ENCODE assay signal across 25 cellular contexts in the genomic region with DNA sequence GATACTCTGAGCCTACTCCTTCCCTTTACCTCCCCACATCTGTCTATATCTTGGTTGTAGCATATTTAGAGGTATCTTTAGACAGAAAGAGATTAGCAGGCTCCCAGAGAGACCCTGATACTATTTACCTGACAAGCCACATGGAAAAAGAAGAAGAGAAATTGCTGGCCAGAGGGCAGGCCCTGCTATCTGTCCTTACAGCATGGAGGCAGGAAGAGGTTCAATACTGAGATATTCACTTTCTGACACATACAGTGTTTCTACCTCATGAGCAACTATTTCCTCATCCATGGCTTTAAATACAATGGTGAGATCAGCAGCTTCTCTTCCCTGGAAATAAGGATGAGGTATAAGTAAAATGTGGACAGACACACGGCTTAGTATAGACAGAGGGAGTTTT.
DNase-seq lines count a peak whose midpoint lies in the region; ATAC-seq and TF ChIP-seq lines count a peak whose summit lies in the region.
"Had no signal": no experiment of that assay in that cellular context is flagged by ENCODE, and none has a peak within 500 bp of the region (broad histone marks: within the 10 kb centered on the region; RNA-seq: fewer than 3 reads in every experiment).

No MANE protein-coding gene starts in this region.

- H3K27ac ChIP-seq in epithelial cell of prostate = peak overlapping the region; percentile 48
- H3K27ac ChIP-seq: left lung, neural progenitor cell, psoas muscle, SJSA1, skin epidermis had no signal

- TF ChIP-seq CTCF in nephron (IDR thresholded peaks at IDR 0.05; ENCODE audit: unreplicated experiment in 3 of 3) = no peak

- peaks cover 13% of the 10 kb centered on the region for H3K4me1 Mint-ChIP-seq in nephron

- H3K4me3 Mint-ChIP-seq in nephron = no peak overlapping the region
- H3K4me3 Mint-ChIP-seq: activated CD8-positive, alpha-beta T cell treated with anti-CD3 and anti-CD28 coated beads for 36 hours; activated naive CD4-positive, alpha-beta T cell treated with anti-CD3 and anti-CD28 coated beads, Interleukin-2, amount 50 U/mL, for 24 hours; activated T-cell treated with anti-CD3 and anti-CD28 coated beads, Interleukin-2, amount 50 U/mL, for 4 hours; neural progenitor cell; stimulated activated naive CD8-positive, alpha-beta T cell treated with anti-CD3 and anti-CD28 coated beads, Interleukin-15, Interleukin-2, amounts not matched to agents 100 ng/mL and 50 ng/mL, for 24 hours had no signal

- peak overlapping the region in 2 of 3 experiments; percentile 54 to 67 for H3K27ac Mint-ChIP-seq in nephron
- H3K27ac Mint-ChIP-seq: activated CD8-positive, alpha-beta T cell treated with anti-CD3 and anti-CD28 coated beads for 36 hours; activated naive CD4-positive, alpha-beta T cell treated with anti-CD3 and anti-CD28 coated beads, Interleukin-2, amount 50 U/mL, for 24 hours; neural progenitor cell; stimulated activated naive CD8-positive, alpha-beta T cell treated with anti-CD3 and anti-CD28 coated beads, Interleukin-15, Interleukin-2, amounts not matched to agents 100 ng/mL and 50 ng/mL, for 24 hours had no signal

- DNase-seq in HCEC 1CT = peak; percentile 23
- DNase-seq in RKO (ENCODE audit: low spot score) = peak; percentile 46
- DNase-seq in epithelial cell of prostate (ENCODE audit: low read depth, low spot score) = no peak
- no peak for DNase-seq in SW480 (ENCODE audit: low spot score)
- DNase-seq: activated CD4-positive, CD25-positive, alpha-beta regulatory T cell; activated CD8-positive, alpha-beta T cell treated with anti-CD3 and anti-CD28 coated beads for 36 hours; activated T-cell treated with anti-CD3 and anti-CD28 coated beads, Interleukin-2, amount 50 U/mL, for 4 hours; effector CD4-positive, alpha-beta T cell; EL; esophagus squamous epithelium; left lung; NCI-H1436 treated with DMSO at 0.1 percent for 48 hours; NCI-H748 treated with DMSO at 0.1 percent for 48 hours; psoas muscle; stimulated activated CD4-positive, alpha-beta T cell treated with anti-CD3 and anti-CD28 coated beads, Interleukin-2, amount 100 ng/mL, for 48 hours; T-helper 2 cell had no signal

- no peaks in the 10 kb centered on the region for H3K9me3 Mint-ChIP-seq in nephron
- H3K9me3 Mint-ChIP-seq: activated CD8-positive, alpha-beta T cell treated with anti-CD3 and anti-CD28 coated beads for 36 hours; activated naive CD4-positive, alpha-beta T cell treated with anti-CD3 and anti-CD28 coated beads, Interleukin-2, amount 50 U/mL, for 24 hours; activated T-cell treated with anti-CD3 and anti-CD28 coated beads, Interleukin-2, amount 50 U/mL, for 4 hours; neural progenitor cell; stimulated activated naive CD8-positive, alpha-beta T cell treated with anti-CD3 and anti-CD28 coated beads, Interleukin-15, Interleukin-2, amounts not matched to agents 100 ng/mL and 50 ng/mL, for 24 hours had no signal

- H3K27me3 Mint-ChIP-seq in nephron (ENCODE audit: low read depth) = no peaks in the 10 kb centered on the region
- H3K27me3 Mint-ChIP-seq: activated CD8-positive, alpha-beta T cell treated with anti-CD3 and anti-CD28 coated beads for 36 hours; activated naive CD4-positive, alpha-beta T cell treated with anti-CD3 and anti-CD28 coated beads, Interleukin-2, amount 50 U/mL, for 24 hours; stimulated activated naive CD8-positive, alpha-beta T cell treated with anti-CD3 and anti-CD28 coated beads, Interleukin-15, Interleukin-2, amounts not matched to agents 100 ng/mL and 50 ng/mL, for 24 hours had no signal

- ATAC-seq in GM19467 (IDR thresholded peaks at IDR 0.05; ENCODE audit: unreplicated experiment) (no peak), HG02642 (IDR thresholded peaks at IDR 0.05; ENCODE audit: poor library complexity, unreplicated experiment) (no peak)
- ATAC-seq: activated CD8-positive, alpha-beta T cell treated with anti-CD3 and anti-CD28 coated beads for 36 hours; activated T-cell treated with anti-CD3 and anti-CD28 coated beads, Interleukin-2, amount 50 U/mL, for 4 hours; HCT116; left lung; psoas muscle had no signal

- H3K36me3 Mint-ChIP-seq in nephron (ENCODE audit: low read depth) = no peaks in the 10 kb centered on the region
- H3K36me3 Mint-ChIP-seq: neural progenitor cell had no signal

Comparison
In these comparisons a context has a peak if more than half of its experiments do, and no peak if none do; other contexts are left out.
1. DNase-seq: peak in HCEC 1CT (single experiment) and RKO (single experiment); none in epithelial cell of prostate (single experiment) and SW480 (single experiment).